ENCODE assay signal across 29 cellular contexts in the genomic region with DNA sequence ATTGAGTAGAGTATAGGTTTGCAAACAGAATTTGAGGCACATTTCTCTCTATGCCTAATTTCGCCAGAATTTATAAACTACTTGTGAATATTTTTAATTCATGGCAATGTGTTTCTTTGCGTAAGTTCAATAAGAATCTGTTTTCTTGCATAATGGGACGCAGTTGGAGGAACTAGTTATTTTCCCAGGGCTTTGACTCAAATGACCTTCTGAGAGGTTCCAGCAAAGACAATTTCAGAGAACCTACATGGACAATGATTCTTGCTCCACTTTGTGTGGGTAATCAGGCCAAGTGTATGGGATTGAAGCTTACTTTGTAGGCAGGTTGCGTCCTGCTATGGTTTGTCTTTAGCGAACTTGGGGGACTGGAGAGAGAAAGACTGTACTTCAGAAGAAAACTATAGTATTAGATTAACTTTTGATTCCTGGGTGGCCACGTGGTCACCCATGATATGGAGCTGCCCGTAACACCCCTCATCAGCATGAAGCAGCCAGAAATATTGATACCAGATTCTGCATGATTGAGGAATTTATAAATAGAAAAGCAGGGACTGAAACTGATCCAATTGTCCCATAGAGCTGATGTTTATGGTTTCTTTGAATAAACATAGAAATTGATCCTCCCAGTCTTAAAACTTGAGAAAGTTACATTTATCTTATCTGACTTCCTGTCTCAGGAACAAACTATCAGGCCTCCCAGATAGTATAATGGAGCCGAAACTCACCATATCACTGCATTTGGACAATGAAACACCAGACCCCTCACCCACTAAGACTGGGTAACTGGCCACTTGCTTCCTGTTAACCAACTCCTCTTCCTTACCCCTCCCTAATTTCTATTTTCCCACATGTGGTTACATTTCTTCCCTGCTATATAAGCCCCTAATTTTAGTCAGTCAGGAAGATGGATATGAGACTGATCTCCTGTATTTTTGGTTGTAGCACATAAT.
"Had no signal": no experiment of that assay in that cellular context is flagged by ENCODE, and none has a peak within 500 bp of the region (broad histone marks: within the 10 kb centered on the region; RNA-seq: fewer than 3 reads in every experiment).

No MANE protein-coding gene starts in this region.

- H3K27ac Mint-ChIP-seq: activated CD4-positive, alpha-beta memory T cell treated with anti-CD3 and anti-CD28 coated beads, Interleukin-2, amount 10 ng/mL, durations not matched to agents 7 days and 5 days; activated CD4-positive, alpha-beta T cell treated with anti-CD3 and anti-CD28 coated beads, Interleukin-2, amount 10 ng/mL, durations not matched to agents 7 days and 5 days; activated naive CD4-positive, alpha-beta T cell treated with anti-CD3 and anti-CD28 coated beads, Interleukin-2, amount 10 ng/mL, durations not matched to agents 7 days and 5 days; activated naive CD4-positive, alpha-beta T cell treated with anti-CD3 and anti-CD28 coated beads, Interleukin-2, amount 50 U/mL, for 72 hours; activated naive CD8-positive, alpha-beta T cell treated with anti-CD3 and anti-CD28 coated beads, Interleukin-2, amount 10 ng/mL, durations not matched to agents 7 days and 5 days; activated T-cell treated with anti-CD3 and anti-CD28 coated beads, Interleukin-2, amount 50 U/mL, for 24 hours; activated T-cell treated with anti-CD3 and anti-CD28 coated beads, Interleukin-2, amount 50 U/mL, for 72 hours; dendritic cell treated with granulocyte-macrophage colony-stimulating factor and Interleukin-4, amounts not matched to agents 40 ng/mL and 50 ng/mL, for 4 days; effector memory CD8-positive, alpha-beta T cell; T-helper 17 cell; T-helper 2 cell treated with Interferon-gamma antibody and Interleukin-4, amounts not matched to agents 5 μg/mL and 100 μg/mL, for 36 hours had no signal

- H3K27me3 Mint-ChIP-seq: activated CD4-positive, alpha-beta memory T cell treated with anti-CD3 and anti-CD28 coated beads, Interleukin-2, amount 10 ng/mL, durations not matched to agents 7 days and 5 days; activated CD4-positive, alpha-beta T cell treated with anti-CD3 and anti-CD28 coated beads, Interleukin-2, amount 10 ng/mL, durations not matched to agents 7 days and 5 days; activated naive CD4-positive, alpha-beta T cell treated with anti-CD3 and anti-CD28 coated beads, Interleukin-2, amount 10 ng/mL, durations not matched to agents 7 days and 5 days; activated naive CD8-positive, alpha-beta T cell treated with anti-CD3 and anti-CD28 coated beads, Interleukin-2, amount 10 ng/mL, durations not matched to agents 7 days and 5 days; activated T-cell treated with anti-CD3 and anti-CD28 coated beads, Interleukin-2, amount 50 U/mL, for 24 hours; central memory CD8-positive, alpha-beta T cell; dendritic cell treated with granulocyte-macrophage colony-stimulating factor and Interleukin-4, amounts not matched to agents 40 ng/mL and 50 ng/mL, for 4 days; effector memory CD8-positive, alpha-beta T cell; T-helper 17 cell had no signal

- H3K4me1 ChIP-seq: ascending aorta had no signal

- H3K9me3 ChIP-seq: ascending aorta, esophagus squamous epithelium had no signal

- H3K27me3 ChIP-seq: ascending aorta, brain microvascular endothelial cell, dorsolateral prefrontal cortex, esophagus squamous epithelium had no signal

- H3K4me3 ChIP-seq: ascending aorta, coronary artery, dorsolateral prefrontal cortex, esophagus squamous epithelium had no signal

- H3K36me3 Mint-ChIP-seq: activated naive CD4-positive, alpha-beta T cell treated with anti-CD3 and anti-CD28 coated beads, Interleukin-2, amount 10 ng/mL, durations not matched to agents 7 days and 5 days; activated naive CD4-positive, alpha-beta T cell treated with anti-CD3 and anti-CD28 coated beads, Interleukin-2, amount 50 U/mL, for 72 hours; activated naive CD8-positive, alpha-beta T cell treated with anti-CD3 and anti-CD28 coated beads, Interleukin-2, amount 10 ng/mL, durations not matched to agents 7 days and 5 days had no signal

- H3K4me3 Mint-ChIP-seq: activated CD4-positive, alpha-beta memory T cell treated with anti-CD3 and anti-CD28 coated beads, Interleukin-2, amount 10 ng/mL, durations not matched to agents 7 days and 5 days; activated CD4-positive, alpha-beta T cell treated with anti-CD3 and anti-CD28 coated beads, Interleukin-2, amount 10 ng/mL, durations not matched to agents 7 days and 5 days; activated naive CD4-positive, alpha-beta T cell treated with anti-CD3 and anti-CD28 coated beads, Interleukin-2, amount 10 ng/mL, durations not matched to agents 7 days and 5 days; activated naive CD8-positive, alpha-beta T cell treated with anti-CD3 and anti-CD28 coated beads, Interleukin-2, amount 10 ng/mL, durations not matched to agents 7 days and 5 days; activated T-cell treated with anti-CD3 and anti-CD28 coated beads, Interleukin-2, amount 50 U/mL, for 24 hours; activated T-cell treated with anti-CD3 and anti-CD28 coated beads, Interleukin-2, amount 50 U/mL, for 72 hours; central memory CD8-positive, alpha-beta T cell; dendritic cell treated with granulocyte-macrophage colony-stimulating factor and Interleukin-4, amounts not matched to agents 40 ng/mL and 50 ng/mL, for 4 days; effector memory CD8-positive, alpha-beta T cell; T-helper 17 cell; T-helper 2 cell treated with Interferon-gamma antibody and Interleukin-4, amounts not matched to agents 5 μg/mL and 100 μg/mL, for 36 hours had no signal

- H3K27ac ChIP-seq: ascending aorta, brain microvascular endothelial cell, coronary artery, dorsolateral prefrontal cortex, epithelial cell of prostate, esophagus squamous epithelium had no signal

- H3K9me3 Mint-ChIP-seq: activated CD4-positive, alpha-beta memory T cell treated with anti-CD3 and anti-CD28 coated beads, Interleukin-2, amount 10 ng/mL, durations not matched to agents 7 days and 5 days; activated CD4-positive, alpha-beta T cell treated with anti-CD3 and anti-CD28 coated beads, Interleukin-2, amount 10 ng/mL, durations not matched to agents 7 days and 5 days; activated naive CD4-positive, alpha-beta T cell treated with anti-CD3 and anti-CD28 coated beads, Interleukin-2, amount 10 ng/mL, durations not matched to agents 7 days and 5 days; activated naive CD4-positive, alpha-beta T cell treated with anti-CD3 and anti-CD28 coated beads, Interleukin-2, amount 50 U/mL, for 72 hours; activated naive CD8-positive, alpha-beta T cell treated with anti-CD3 and anti-CD28 coated beads, Interleukin-2, amount 10 ng/mL, durations not matched to agents 7 days and 5 days; activated T-cell treated with anti-CD3 and anti-CD28 coated beads, Interleukin-2, amount 50 U/mL, for 24 hours; activated T-cell treated with anti-CD3 and anti-CD28 coated beads, Interleukin-2, amount 50 U/mL, for 72 hours; central memory CD8-positive, alpha-beta T cell; T-helper 2 cell treated with Interferon-gamma antibody and Interleukin-4, amounts not matched to agents 5 μg/mL and 100 μg/mL, for 36 hours had no signal

- H3K36me3 ChIP-seq: ascending aorta, brain microvascular endothelial cell, esophagus squamous epithelium had no signal

- ATAC-seq: activated naive CD4-positive, alpha-beta T cell treated with anti-CD3 and anti-CD28 coated beads, Interleukin-2, amount 50 U/mL, for 72 hours; activated T-cell treated with anti-CD3 and anti-CD28 coated beads, Interleukin-2, amount 50 U/mL, for 72 hours; effector memory CD8-positive, alpha-beta T cell; T-helper 17 cell had no signal

- H3K4me1 Mint-ChIP-seq: activated CD4-positive, alpha-beta memory T cell treated with anti-CD3 and anti-CD28 coated beads, Interleukin-2, amount 10 ng/mL, durations not matched to agents 7 days and 5 days; activated CD4-positive, alpha-beta T cell treated with anti-CD3 and anti-CD28 coated beads, Interleukin-2, amount 10 ng/mL, durations not matched to agents 7 days and 5 days; activated naive CD4-positive, alpha-beta T cell treated with anti-CD3 and anti-CD28 coated beads, Interleukin-2, amount 10 ng/mL, durations not matched to agents 7 days and 5 days; activated naive CD8-positive, alpha-beta T cell treated with anti-CD3 and anti-CD28 coated beads, Interleukin-2, amount 10 ng/mL, durations not matched to agents 7 days and 5 days; central memory CD8-positive, alpha-beta T cell; T-helper 17 cell had no signal

- DNase-seq: activated CD4-positive, alpha-beta memory T cell treated with anti-CD3 and anti-CD28 coated beads, Interleukin-2, amount 10 ng/mL, durations not matched to agents 7 days and 5 days; activated CD4-positive, alpha-beta T cell treated with anti-CD3 and anti-CD28 coated beads for 1 hour; activated CD4-positive, alpha-beta T cell treated with anti-CD3 and anti-CD28 coated beads for 4 hours; activated CD4-positive, alpha-beta T cell treated with anti-CD3 and anti-CD28 coated beads, Interleukin-2, amount 10 ng/mL, durations not matched to agents 7 days and 5 days; activated CD4-positive, alpha-beta T cell treated with anti-CD3 and anti-CD28 coated beads, Interleukin-2, amount 50 U/mL, for 4 hours; activated CD8-positive, alpha-beta memory T cell treated with anti-CD3 and anti-CD28 coated beads, Interleukin-2, amount 50 U/mL, for 48 hours; activated gamma-delta T cell; activated naive CD4-positive, alpha-beta T cell; activated naive CD4-positive, alpha-beta T cell treated with anti-CD3 and anti-CD28 coated beads, Interleukin-2, amount 10 ng/mL, durations not matched to agents 7 days and 5 days; activated naive CD8-positive, alpha-beta T cell treated with anti-CD3 and anti-CD28 coated beads, Interleukin-2, amount 10 ng/mL, durations not matched to agents 7 days and 5 days; activated T-cell treated with anti-CD3 and anti-CD28 coated beads for 4 hours; activated T-cell treated with anti-CD3 and anti-CD28 coated beads, Interleukin-2, amount 50 U/mL, for 24 hours; activated T-cell treated with anti-CD3 and anti-CD28 coated beads, Interleukin-2, amount 50 U/mL, for 72 hours; brain microvascular endothelial cell; dorsolateral prefrontal cortex; effector memory CD8-positive, alpha-beta T cell; esophagus squamous epithelium; foreskin fibroblast; head of caudate nucleus; T-helper 1 cell; T-helper 17 cell; T1000 had no signal
